8 cellular contexts compared by ENCODE assay signal in genomic region chr13:49110122-49110831, GRCh38.
DNase-seq lines count a peak whose midpoint lies in the region; ATAC-seq and TF ChIP-seq lines count a peak whose summit lies in the region.

No MANE protein-coding gene starts in this region.

- peak overlapping the region; percentile 63 to 67 for H3K9ac ChIP-seq in duodenal mucosa (ENCODE audit: low read depth in 1 of 2, low read length in 2 of 2)

- no peak for TF ChIP-seq CTCF in lower leg skin (IDR thresholded peaks at IDR 0.05)

- intact Hi-C loops in lower leg skin (cut with DNase I; ENCODE audit: low total_unique reads), result no loop called here

- no peak overlapping the region for H3K27ac ChIP-seq in duodenal mucosa (ENCODE audit: low read depth, low read length)

- H3K27me3 ChIP-seq in duodenal mucosa (ENCODE audit: control insufficient read depth in 1 of 2, insufficient read depth in 2 of 2, low read length in 2 of 2), result no peaks in the 10 kb centered on the region

- DNase-seq in GF-D8 (lab: John Stamatoyannopoulos, UW) (peak; percentile 94), NCI-H748 (lab: John Stamatoyannopoulos, UW; ENCODE audit: unreplicated experiment) (peak; percentile 94), lower leg skin (ENCODE audit: low spot score in 2 of 2) (peak; percentile 73 to 93)
- DNase-seq in activated CD4-positive, alpha-beta T cell treated with anti-CD3 and anti-CD28 coated beads, Interleukin-2, amount 50 U/mL, for 4 hours, result peak; percentile 53 to 60
- peak; percentile 78 for DNase-seq in stimulated activated CD4-positive, alpha-beta T cell treated with anti-CD3 and anti-CD28 coated beads, Interleukin-4, amount 100 ng/mL, for 24 hours

- H3K4me1 ChIP-seq in duodenal mucosa (ENCODE audit: control insufficient read depth in 1 of 2, insufficient read depth in 2 of 2, low read length in 2 of 2), result peaks cover 6 to 19% of the 10 kb centered on the region in 2 donors

- TF ChIP-seq POLR2A in lower leg skin (IDR thresholded peaks at IDR 0.05), result no peak

- H3K9me3 ChIP-seq in duodenal mucosa (ENCODE audit: control insufficient read depth in 1 of 2, low read length in 2 of 2), result no peaks in the 10 kb centered on the region

- 0 to 1% methylated on average over 16 of the region's 16 CpGs for WGBS in lower leg skin, 2 donors

- H3K4me3 ChIP-seq in duodenal mucosa (ENCODE audit: low read depth in 1 of 2, low read length in 2 of 2) (peak overlapping the region; percentile 73 to 78), lower leg skin (ENCODE audit: low read depth, poor library complexity, severe bottlenecking) (peak overlapping the region; percentile 23)

- ATAC-seq in HG03139 (IDR thresholded peaks at IDR 0.05; ENCODE audit: unreplicated experiment) (peak; percentile 37), HG02970 (IDR thresholded peaks at IDR 0.05; ENCODE audit: low FRiP score, unreplicated experiment) (no peak)

- peaks cover under 1 to 6% of the 10 kb centered on the region in 2 donors for H3K36me3 ChIP-seq in duodenal mucosa (ENCODE audit: control insufficient read depth in 1 of 2, insufficient read depth in 2 of 2, low read length in 2 of 2)
